Comparison of ENCODE assay signal across 8 cellular contexts in the genomic region with DNA sequence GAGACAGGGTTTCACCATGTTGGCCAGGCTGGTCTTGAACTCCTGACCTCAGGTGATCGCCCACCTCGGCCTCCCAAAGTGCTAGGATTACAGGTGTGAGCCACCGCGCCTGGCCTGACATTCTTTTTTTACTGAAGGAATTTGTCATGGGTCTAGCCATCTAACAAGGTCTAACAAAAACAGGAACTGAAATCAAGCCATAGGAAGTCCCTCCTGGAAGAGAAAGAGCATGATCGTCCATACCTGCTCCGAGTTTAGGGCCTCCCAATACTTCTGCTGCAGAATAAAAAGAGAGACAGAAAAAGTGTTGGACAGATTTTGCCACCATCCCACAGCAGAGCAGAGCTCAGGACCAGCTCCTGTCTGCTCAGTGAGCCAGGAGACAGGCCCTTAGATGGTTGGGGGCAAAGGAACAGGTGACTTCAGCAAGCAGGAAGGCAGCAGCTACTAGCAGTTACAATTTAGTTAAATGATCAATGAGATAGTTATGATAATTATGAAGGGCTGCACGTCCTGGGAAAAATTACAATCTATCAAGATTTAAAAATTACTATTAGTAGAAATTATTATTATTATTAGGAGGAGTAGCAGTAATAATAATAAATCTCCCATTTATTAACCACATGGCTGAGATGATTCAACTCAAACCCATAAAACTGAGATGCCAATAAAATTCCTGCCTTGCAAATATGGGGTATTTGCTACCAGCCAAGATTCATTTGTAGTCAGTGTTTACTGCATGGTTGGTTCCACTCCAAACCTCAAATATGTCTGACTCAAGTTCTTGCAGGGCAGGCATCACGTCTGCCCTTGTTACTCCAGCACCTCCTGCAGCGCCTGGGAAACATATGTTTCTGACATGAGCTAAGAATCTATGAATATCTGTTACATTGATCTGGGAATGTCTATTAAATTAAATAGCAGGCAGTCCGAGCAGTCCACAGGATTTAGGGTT. TPM values are rescaled to one million over a fixed set of nuclear protein-coding genes. Genes with fewer than 3 reads are reported as not detected.
A peak's percentile ranks its signal among the peaks of the same experiment; 100 is the strongest.
DNase-seq lines count a peak whose midpoint lies in the region; ATAC-seq and TF ChIP-seq lines count a peak whose summit lies in the region.

No MANE protein-coding gene starts in this region.

- H3K9me3 Mint-ChIP-seq in stimulated activated effector memory CD8-positive, alpha-beta T cell treated with anti-CD3 and anti-CD28 coated beads, Interleukin-12 subunit alpha, Interleukin-12 subunit beta, amount 100 ng/mL, for 72 hours = no peaks in the 10 kb centered on the region
- H3K9me3 Mint-ChIP-seq in endodermal cell = no peaks in the 10 kb centered on the region

- peaks cover 13% of the 10 kb centered on the region for H3F3A ChIP-seq in smooth muscle cell (ENCODE audit: low read depth)

- H3K27me3 Mint-ChIP-seq in endodermal cell (ENCODE audit: insufficient read depth) = no peaks in the 10 kb centered on the region

- peaks cover 4% of the 10 kb centered on the region for H3K4me1 Mint-ChIP-seq in stimulated activated effector memory CD8-positive, alpha-beta T cell treated with anti-CD3 and anti-CD28 coated beads, Interleukin-12 subunit alpha, Interleukin-12 subunit beta, amount 100 ng/mL, for 72 hours
- H3K4me1 Mint-ChIP-seq in endodermal cell = no peaks in the 10 kb centered on the region

- peak overlapping the region; percentile 67 for H3K9ac ChIP-seq in smooth muscle cell (ENCODE audit: low read depth)
- no peak overlapping the region for H3K9ac ChIP-seq in endodermal cell (ENCODE audit: extremely low read depth, low read length, poor library complexity, severe bottlenecking)

- WGBS in smooth muscle cell (ENCODE audit: low lambda C conversion rate) = 63% methylated on average over 10 of the region's 10 CpGs
- 91% methylated on average over 5 to 9 of the region's 10 CpGs for WGBS in endodermal cell (ENCODE audit: insufficient coverage in 1 of 2, insufficient read length in 1 of 2), 2 experiments

- no peak for TF ChIP-seq CTCF in smooth muscle cell (IDR thresholded peaks at IDR 0.05; ENCODE audit: borderline replicate concordance, insufficient read depth, poor library complexity, severe bottlenecking)
- no peak for TF ChIP-seq CTCF in endodermal cell (conservative IDR thresholded peaks at IDR 0.05)
- no peak for TF ChIP-seq CTCF in Peyer's patch (IDR thresholded peaks at IDR 0.05)

- no peaks in the 10 kb centered on the region for H4K20me1 ChIP-seq in smooth muscle cell (ENCODE audit: low read depth)

- no peaks in the 10 kb centered on the region for H3K9me3 ChIP-seq in smooth muscle cell (replicated peaks; ENCODE audit: low read depth)
- no peaks in the 10 kb centered on the region for H3K9me3 ChIP-seq in endodermal cell (ENCODE audit: control insufficient read depth, low read length)
- H3K9me3 ChIP-seq in Peyer's patch = no peaks in the 10 kb centered on the region

- H3K27ac Mint-ChIP-seq in stimulated activated effector memory CD8-positive, alpha-beta T cell treated with anti-CD3 and anti-CD28 coated beads, Interleukin-12 subunit alpha, Interleukin-12 subunit beta, amount 100 ng/mL, for 72 hours = no peak overlapping the region
- no peak overlapping the region for H3K27ac Mint-ChIP-seq in endodermal cell

- peak overlapping the region; percentile 86 for H3K27ac ChIP-seq in smooth muscle cell (ENCODE audit: low read depth)
- no peak overlapping the region for H3K27ac ChIP-seq in endodermal cell (ENCODE audit: low read depth, low read length)
- no peak overlapping the region for H3K27ac ChIP-seq in Peyer's patch

- TF ChIP-seq POLR2A in Peyer's patch (IDR thresholded peaks at IDR 0.05) = no peak

- H3K4me3 Mint-ChIP-seq in stimulated activated effector memory CD8-positive, alpha-beta T cell treated with anti-CD3 and anti-CD28 coated beads, Interleukin-12 subunit alpha, Interleukin-12 subunit beta, amount 100 ng/mL, for 72 hours = no peak overlapping the region
- H3K4me3 Mint-ChIP-seq in endodermal cell = no peak overlapping the region

- no peaks in the 10 kb centered on the region for H3K4me1 ChIP-seq in smooth muscle cell (ENCODE audit: low read depth)
- H3K4me1 ChIP-seq in endodermal cell (ENCODE audit: control insufficient read depth, insufficient read depth, low read length) = no peaks in the 10 kb centered on the region
- H3K4me1 ChIP-seq in Peyer's patch = no peaks in the 10 kb centered on the region

- H3K4me2 ChIP-seq in smooth muscle cell = peak overlapping the region; percentile 57

- no peaks in the 10 kb centered on the region for H3K36me3 ChIP-seq in smooth muscle cell (ENCODE audit: low read depth)
- H3K36me3 ChIP-seq in endodermal cell (ENCODE audit: control insufficient read depth, insufficient read depth, low read length) = peaks cover 10% of the 10 kb centered on the region
- no peaks in the 10 kb centered on the region for H3K36me3 ChIP-seq in Peyer's patch

- no peak overlapping the region for H2AFZ ChIP-seq in smooth muscle cell (ENCODE audit: low read depth)

- peak; percentile 48 for ATAC-seq in GM19395 (IDR thresholded peaks at IDR 0.05; ENCODE audit: unreplicated experiment)
- ATAC-seq in stimulated activated effector memory CD8-positive, alpha-beta T cell treated with anti-CD3 and anti-CD28 coated beads, Interleukin-12 subunit alpha, Interleukin-12 subunit beta, amount 100 ng/mL, for 72 hours = no peak

- H3K4me3 ChIP-seq in smooth muscle cell (no peak overlapping the region), endodermal cell (ENCODE audit: low read length) (no peak overlapping the region), Peyer's patch (no peak overlapping the region)

- DNase-seq in NOMO-1 treated with DMSO at 0.1 percent for 48 hours (lab: John Stamatoyannopoulos, UW; ENCODE audit: unreplicated experiment) (peak; percentile 83), epidermal melanocyte (ENCODE audit: insufficient read length, low spot score) (peak; percentile 95), smooth muscle cell (lab: John Stamatoyannopoulos, UW; ENCODE audit: unreplicated experiment) (no peak), endodermal cell (no peak), Peyer's patch (no peak)
- no peak for DNase-seq in activated CD4-positive, alpha-beta T cell treated with anti-CD3 and anti-CD28 coated beads, Interleukin-2, amount 50 U/mL, for 1 hour
- no peak for DNase-seq in stimulated activated effector memory CD8-positive, alpha-beta T cell treated with anti-CD3 and anti-CD28 coated beads, Interleukin-12 subunit alpha, Interleukin-12 subunit beta, amount 100 ng/mL, for 72 hours (ENCODE audit: low spot score in 2 of 2)

- no peaks in the 10 kb centered on the region for H3K79me2 ChIP-seq in smooth muscle cell (ENCODE audit: low read depth)

- H3K27me3 ChIP-seq in smooth muscle cell (ENCODE audit: low read depth) (no peaks in the 10 kb centered on the region), endodermal cell (ENCODE audit: control insufficient read depth, insufficient read depth, low read length, poor library complexity, severe bottlenecking) (no peaks in the 10 kb centered on the region), Peyer's patch (no peaks in the 10 kb centered on the region)

- no peaks in the 10 kb centered on the region for H3K36me3 Mint-ChIP-seq in stimulated activated effector memory CD8-positive, alpha-beta T cell treated with anti-CD3 and anti-CD28 coated beads, Interleukin-12 subunit alpha, Interleukin-12 subunit beta, amount 100 ng/mL, for 72 hours
- peaks cover 2% of the 10 kb centered on the region for H3K36me3 Mint-ChIP-seq in endodermal cell (ENCODE audit: low read depth)

RNA-seq across cellular contexts. Expression of a gene that starts 40.1 kb away (rescaled TPM):
- total RNA-seq in smooth muscle cell = 4.2 and 12.7 TPM in 2 replicates
- polyA plus RNA-seq in smooth muscle cell = 18.4 and 19.4 TPM in 2 replicates
- total RNA-seq in endodermal cell = 10 to 100 TPM; 31.0 to 34.4 TPM
- 18.4 TPM for polyA plus RNA-seq in endodermal cell (2013, experiment 1 of 2)
- 22.1 TPM for polyA plus RNA-seq in endodermal cell (2013, experiment 2 of 2)
- total RNA-seq in Peyer's patch = 10 to 100 TPM in 3 of 4 donors, 1 to 10 TPM in 1; 7.7 to 51.2 (median 23.5) TPM

Comparison
In these comparisons a context has a peak if more than half of its experiments do, and no peak if none do; other contexts are left out.
1. DNase-seq: peak in NOMO-1 treated with DMSO at 0.1 percent for 48 hours (single experiment) and epidermal melanocyte (single experiment); none in smooth muscle cell (single experiment), activated CD4-positive, alpha-beta T cell treated with anti-CD3 and anti-CD28 coated beads, Interleukin-2, amount 50 U/mL, for 1 hour (single experiment), stimulated activated effector memory CD8-positive, alpha-beta T cell treated with anti-CD3 and anti-CD28 coated beads, Interleukin-12 subunit alpha, Interleukin-12 subunit beta, amount 100 ng/mL, for 72 hours (0 of 2), endodermal cell (single experiment) and Peyer's patch (0 of 3).